8 cellular contexts compared by ENCODE assay signal in genomic region chr4:158172558-158173258, GRCh38. TPM values are rescaled to one million over a fixed set of nuclear protein-coding genes. Genes with fewer than 3 reads are reported as not detected.
DNase-seq lines count a peak whose midpoint lies in the region; ATAC-seq lines count a peak whose summit lies in the region.

Gene GASK1B (minus strand): TSS chr4:158173025. CDS start chr4:158171375, 1,650 bp downstream.

- peak within 1 kb of the TSS; percentile 66 for H3K27ac ChIP-seq in stomach smooth muscle (ENCODE audit: low read length)

- ATAC-seq in HG02973 (IDR thresholded peaks at IDR 0.05; ENCODE audit: unreplicated experiment) = no peak

- H3K9ac ChIP-seq in stomach smooth muscle (ENCODE audit: low read length in 2 of 2) = peak within 1 kb of the TSS; percentile 66 to 73

- no peak within 1 kb of the TSS for H3K4me3 ChIP-seq in H7 (ENCODE audit: insufficient read depth, low read depth, low read length)
- H3K4me3 ChIP-seq in stomach smooth muscle (ENCODE audit: low read length in 2 of 2) = peak within 1 kb of the TSS; percentile 73 to 76

- DNase-seq in DMS114 treated with DMSO at 0.1 percent for 48 hours (lab: John Stamatoyannopoulos, UW; ENCODE audit: unreplicated experiment) (peak; percentile 59), H7 (peak; percentile 44), NCI-H526 treated with DMSO at 0.1 percent for 48 hours (lab: John Stamatoyannopoulos, UW) (peak; percentile 29), brain pericyte (ENCODE audit: low read depth, low spot score) (peak; percentile 22), islet precursor cell (peak; percentile 82), cerebellar nuclear complex (lab: John Stamatoyannopoulos, UW) (no peak)

- H3K36me3 ChIP-seq in H7 (replicated peaks; ENCODE audit: control insufficient read depth, insufficient read depth, low read length) (no peaks in the 10 kb centered on the region), stomach smooth muscle (ENCODE audit: control insufficient read depth in 2 of 2, insufficient read depth in 2 of 2, low read length in 2 of 2) (no peaks in the 10 kb centered on the region)

- no peaks in the 10 kb centered on the region for H3K9me3 ChIP-seq in stomach smooth muscle (ENCODE audit: control insufficient read depth in 2 of 2, low read length in 2 of 2)

- H3K4me1 ChIP-seq in stomach smooth muscle (ENCODE audit: control insufficient read depth, insufficient read depth, low read length) = peaks cover 20% of the 10 kb centered on the region

- no peaks in the 10 kb centered on the region for H3K27me3 ChIP-seq in H7 (ENCODE audit: control insufficient read depth, insufficient read depth, low read length)
- no peaks in the 10 kb centered on the region for H3K27me3 ChIP-seq in stomach smooth muscle (ENCODE audit: control insufficient read depth in 1 of 2, insufficient read depth in 2 of 2, low read length in 2 of 2)

RNA-seq across cellular contexts. Expression of gene GASK1B, which starts in this region (rescaled TPM):
- 0.07 and 0.42 TPM in 2 replicates for total RNA-seq in H7 (2014; rRNA removed; shearing (Covaris generic))

Comparison
In these comparisons a context has a peak if more than half of its experiments do, and no peak if none do; other contexts are left out.
1. Peak in DNase-seq in H7; RNA of the gene not detected or under 1 TPM.
2. DNase-seq: peak in DMS114 treated with DMSO at 0.1 percent for 48 hours (single experiment), NCI-H526 treated with DMSO at 0.1 percent for 48 hours (single experiment), brain pericyte (single experiment) and islet precursor cell (single experiment); none in cerebellar nuclear complex (0 of 2).